In genomic region chr4:120765271-120765985, GRCh38 we compare ENCODE assay signal across 14 cellular contexts.
DNase-seq lines count a peak whose midpoint lies in the region; ATAC-seq lines count a peak whose summit lies in the region.
"Had no signal": no experiment of that assay in that cellular context is flagged by ENCODE, and none has a peak within 500 bp of the region (broad histone marks: within the 10 kb centered on the region; RNA-seq: fewer than 3 reads in every experiment).

No MANE protein-coding gene starts in this region.

- ATAC-seq in GM18520 (IDR thresholded peaks at IDR 0.05; ENCODE audit: unreplicated experiment) (peak; percentile 68), GM21528 (IDR thresholded peaks at IDR 0.05; ENCODE audit: low FRiP score, unreplicated experiment) (peak; percentile 58), HG03439 (IDR thresholded peaks at IDR 0.05; ENCODE audit: unreplicated experiment) (peak; percentile 79)
- ATAC-seq: body of pancreas had no signal

- peak; percentile 93 for DNase-seq in left kidney (ENCODE audit: low read depth, low spot score)
- no peak for DNase-seq in stimulated activated CD4-positive, alpha-beta T cell treated with anti-CD3 and anti-CD28 coated beads, Interleukin-4, amount 100 ng/mL, for 4 hours
- no peak for DNase-seq in NCI-H146 (lab: John Stamatoyannopoulos, UW)
- DNase-seq in NCI-H1092 treated with DMSO at 0.1 percent for 48 hours (lab: John Stamatoyannopoulos, UW) = no peak
- DNase-seq in central memory CD4-positive, alpha-beta T cell = no peak
- DNase-seq: activated CD4-positive, alpha-beta T cell treated with anti-CD3 and anti-CD28 coated beads for 4 hours; body of pancreas; glutamatergic neuron; left cardiac atrium; NCI-H1930; T-helper 1 cell had no signal
